In genomic region chr20:31594558-31595379, GRCh38 we compare ENCODE assay signal across 1 cellular context.
TF ChIP-seq lines count a peak whose summit lies in the region.

No MANE protein-coding gene starts in this region.

TF ChIP-seq in A549, 52 proteins besides CTCF, POLR2A, EP300 and RAD21 (continued from another document):
- TF ChIP-seq HMGXB4 (CRISPR knock-in tag; IDR thresholded peaks at IDR 0.05; ENCODE audit: borderline replicate concordance) (no peak), RCOR1 (IDR thresholded peaks at IDR 0.05; ENCODE audit: low read depth, low read length) (no peak), MYC (IDR thresholded peaks at IDR 0.05; ENCODE audit: borderline replicate concordance, low read length) (no peak), HOXB13 (CRISPR knock-in tag; IDR thresholded peaks at IDR 0.05; ENCODE audit: low read depth) (no peak), TP53 (CRISPR knock-in tag; IDR thresholded peaks at IDR 0.05) (no peak), HEYL (CRISPR knock-in tag; IDR thresholded peaks at IDR 0.05) (no peak), CHD2 (IDR thresholded peaks at IDR 0.05; ENCODE audit: low read length, partially characterized antibody) (no peak), PHF8 (IDR thresholded peaks at IDR 0.05; ENCODE audit: borderline replicate concordance, low read depth) (no peak), ZSCAN20 (CRISPR knock-in tag; IDR thresholded peaks at IDR 0.05) (no peak), RNF2 (IDR thresholded peaks at IDR 0.05; ENCODE audit: borderline replicate concordance, low read depth) (no peak), FOSB (CRISPR knock-in tag; IDR thresholded peaks at IDR 0.05) (no peak; the same call in 1 of the 2 replicates), PBX3 (IDR thresholded peaks at IDR 0.05) (no peak), JUN (IDR thresholded peaks at IDR 0.05) (no peak; a peak in 1 of 5 replicates), HDAC2 (IDR thresholded peaks at IDR 0.05) (no peak; the same call in 1 of the 2 replicates), E2F6 (IDR thresholded peaks at IDR 0.05; ENCODE audit: borderline replicate concordance, low read depth) (no peak), ATOH8 (CRISPR knock-in tag; IDR thresholded peaks at IDR 0.05; ENCODE audit: low read depth) (0 out of 2 replicates have a peak, but pooled peaks have one; percentile 27), JUNB (IDR thresholded peaks at IDR 0.05) (no peak), ESRRA (IDR thresholded peaks at IDR 0.05; ENCODE audit: borderline replicate concordance, low read length) (no peak), ZC3H11A (IDR thresholded peaks at IDR 0.05) (0 out of 2 replicates have a peak, but pooled peaks have one; percentile 9), BCL3 (IDR thresholded peaks at IDR 0.05) (peak; percentile 35; the same call in 1 of the 3 replicates), NFE2L2 (conservative IDR thresholded peaks at IDR 0.05; ENCODE audit: low read length) (no peak), CEBPB (IDR thresholded peaks at IDR 0.05) (no peak), REST (IDR thresholded peaks at IDR 0.05) (0 out of 2 replicates have a peak, but pooled peaks have one; percentile 4), FOXS1 (CRISPR knock-in tag; IDR thresholded peaks at IDR 0.05) (no peak), TFCP2L1 (CRISPR knock-in tag; IDR thresholded peaks at IDR 0.05) (no peak), ZFP36 (IDR thresholded peaks at IDR 0.05; ENCODE audit: borderline replicate concordance, partially characterized antibody) (no peak), HOXA7 (CRISPR knock-in tag; IDR thresholded peaks at IDR 0.05) (0 out of 2 replicates have a peak, but pooled peaks have one; percentile 11), EHMT2 (IDR thresholded peaks at IDR 0.05; ENCODE audit: low read depth) (no peak), SMC3 (IDR thresholded peaks at IDR 0.05) (no peak), CBX8 (IDR thresholded peaks at IDR 0.05) (no peak), RARB (CRISPR knock-in tag; IDR thresholded peaks at IDR 0.05) (no peak; the same call in 1 of the 2 replicates), MAX (IDR thresholded peaks at IDR 0.05) (peak; percentile 37)
